ENCODE assay signal across 1 cellular context in the genomic region with DNA sequence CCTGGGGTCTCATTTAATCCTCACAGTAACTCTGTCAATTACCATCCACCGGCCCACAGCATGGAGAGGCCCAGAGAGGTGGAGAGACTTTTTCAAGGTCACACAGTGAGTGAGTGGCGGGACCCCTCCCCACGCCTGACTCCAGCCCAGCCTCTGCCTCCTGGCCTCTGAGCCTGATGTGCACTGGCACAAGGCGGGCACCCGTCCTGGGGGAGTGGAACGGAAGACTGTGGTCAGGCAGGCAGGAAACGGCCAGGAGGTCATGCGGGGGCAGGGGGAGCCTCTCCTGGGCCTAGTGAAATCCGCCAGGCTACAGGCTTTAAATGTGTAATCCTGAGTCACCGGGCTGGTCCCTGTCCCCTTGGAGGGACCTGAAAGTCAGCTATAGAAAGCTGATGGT.
A peak's percentile ranks its signal among the peaks of the same experiment; 100 is the strongest.
TF ChIP-seq lines count a peak whose summit lies in the region.

No MANE protein-coding gene starts in this region.

TF ChIP-seq in K562, 482 proteins besides CTCF, POLR2A, EP300 and RAD21 (continued from another document):
- TF ChIP-seq, protein P1, sequence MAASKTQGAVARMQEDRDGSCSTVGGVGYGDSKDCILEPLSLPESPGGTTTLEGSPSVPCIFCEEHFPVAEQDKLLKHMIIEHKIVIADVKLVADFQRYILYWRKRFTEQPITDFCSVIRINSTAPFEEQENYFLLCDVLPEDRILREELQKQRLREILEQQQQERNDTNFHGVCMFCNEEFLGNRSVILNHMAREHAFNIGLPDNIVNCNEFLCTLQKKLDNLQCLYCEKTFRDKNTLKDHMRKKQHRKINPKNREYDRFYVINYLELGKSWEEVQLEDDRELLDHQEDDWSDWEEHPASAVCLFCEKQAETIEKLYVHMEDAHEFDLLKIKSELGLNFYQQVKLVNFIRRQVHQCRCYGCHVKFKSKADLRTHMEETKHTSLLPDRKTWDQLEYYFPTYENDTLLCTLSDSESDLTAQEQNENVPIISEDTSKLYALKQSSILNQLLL (CRISPR knock-in tag; IDR thresholded peaks at IDR 0.05; ENCODE audit: borderline replicate concordance) = no peak
- TF ChIP-seq ZNF589 (CRISPR knock-in tag; IDR thresholded peaks at IDR 0.05; ENCODE audit: low read depth) = 0 out of 2 replicates have a peak, but pooled peaks have one; percentile 44
- TF ChIP-seq SMAD4 (CRISPR knock-in tag; conservative IDR thresholded peaks at IDR 0.05) = peak; percentile 52; the same call in 1 of the 2 replicates
- peak; percentile 60; the same call in 1 of the 2 replicates for TF ChIP-seq MYNN (IDR thresholded peaks at IDR 0.05)
- no peak for TF ChIP-seq MYNN (CRISPR knock-in tag; IDR thresholded peaks at IDR 0.05)
- TF ChIP-seq RBM25 (IDR thresholded peaks at IDR 0.05; ENCODE audit: low read depth, low read length, severe bottlenecking) = peak; percentile 37
- peak; percentile 53; the same call in 1 of the 2 replicates for TF ChIP-seq NFE2 (IDR thresholded peaks at IDR 0.05; ENCODE audit: low read depth)
- TF ChIP-seq CHCHD3 (CRISPR knock-in tag; IDR thresholded peaks at IDR 0.05) = no peak
- TF ChIP-seq ESRRA (IDR thresholded peaks at IDR 0.05; ENCODE audit: borderline replicate concordance, low read depth) = 0 out of 2 replicates have a peak, but pooled peaks have one; percentile 45
- no peak for TF ChIP-seq ZNF121 (CRISPR knock-in tag; conservative IDR thresholded peaks at IDR 0.05)
- TF ChIP-seq, protein P2, sequence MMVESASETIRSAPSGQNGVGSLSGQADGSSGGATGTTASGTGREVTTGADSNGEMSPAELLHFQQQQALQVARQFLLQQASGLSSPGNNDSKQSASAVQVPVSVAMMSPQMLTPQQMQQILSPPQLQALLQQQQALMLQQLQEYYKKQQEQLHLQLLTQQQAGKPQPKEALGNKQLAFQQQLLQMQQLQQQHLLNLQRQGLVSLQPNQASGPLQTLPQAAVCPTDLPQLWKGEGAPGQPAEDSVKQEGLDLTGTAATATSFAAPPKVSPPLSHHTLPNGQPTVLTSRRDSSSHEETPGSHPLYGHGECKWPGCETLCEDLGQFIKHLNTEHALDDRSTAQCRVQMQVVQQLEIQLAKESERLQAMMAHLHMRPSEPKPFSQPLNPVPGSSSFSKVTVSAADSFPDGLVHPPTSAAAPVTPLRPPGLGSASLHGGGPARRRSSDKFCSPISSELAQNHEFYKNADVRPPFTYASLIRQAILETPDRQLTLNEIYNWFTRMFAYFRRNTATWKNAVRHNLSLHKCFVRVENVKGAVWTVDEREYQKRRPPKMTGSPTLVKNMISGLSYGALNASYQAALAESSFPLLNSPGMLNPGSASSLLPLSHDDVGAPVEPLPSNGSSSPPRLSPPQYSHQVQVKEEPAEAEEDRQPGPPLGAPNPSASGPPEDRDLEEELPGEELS (CRISPR knock-in tag; IDR thresholded peaks at IDR 0.05; ENCODE audit: borderline replicate concordance) = peak; percentile 53; the same call in 1 of the 2 replicates
- peak in 1 of 2 experiments; percentile 40; a peak in 1 of 4 replicates for TF ChIP-seq MAZ (CRISPR knock-in tag; conservative IDR thresholded peaks at IDR 0.05 in 1 of 2, IDR thresholded peaks at IDR 0.05 in 1 of 2)
- TF ChIP-seq, protein P3, sequence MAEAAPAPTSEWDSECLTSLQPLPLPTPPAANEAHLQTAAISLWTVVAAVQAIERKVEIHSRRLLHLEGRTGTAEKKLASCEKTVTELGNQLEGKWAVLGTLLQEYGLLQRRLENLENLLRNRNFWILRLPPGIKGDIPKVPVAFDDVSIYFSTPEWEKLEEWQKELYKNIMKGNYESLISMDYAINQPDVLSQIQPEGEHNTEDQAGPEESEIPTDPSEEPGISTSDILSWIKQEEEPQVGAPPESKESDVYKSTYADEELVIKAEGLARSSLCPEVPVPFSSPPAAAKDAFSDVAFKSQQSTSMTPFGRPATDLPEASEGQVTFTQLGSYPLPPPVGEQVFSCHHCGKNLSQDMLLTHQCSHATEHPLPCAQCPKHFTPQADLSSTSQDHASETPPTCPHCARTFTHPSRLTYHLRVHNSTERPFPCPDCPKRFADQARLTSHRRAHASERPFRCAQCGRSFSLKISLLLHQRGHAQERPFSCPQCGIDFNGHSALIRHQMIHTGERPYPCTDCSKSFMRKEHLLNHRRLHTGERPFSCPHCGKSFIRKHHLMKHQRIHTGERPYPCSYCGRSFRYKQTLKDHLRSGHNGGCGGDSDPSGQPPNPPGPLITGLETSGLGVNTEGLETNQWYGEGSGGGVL (CRISPR knock-in tag; IDR thresholded peaks at IDR 0.05) = no peak
- no peak for TF ChIP-seq NR2C2 (CRISPR knock-in tag; IDR thresholded peaks at IDR 0.05)
- peak; percentile 60; the same call in 1 of the 2 replicates for TF ChIP-seq NR2C2 (tag; IDR thresholded peaks at IDR 0.05)
- TF ChIP-seq, protein P4, sequence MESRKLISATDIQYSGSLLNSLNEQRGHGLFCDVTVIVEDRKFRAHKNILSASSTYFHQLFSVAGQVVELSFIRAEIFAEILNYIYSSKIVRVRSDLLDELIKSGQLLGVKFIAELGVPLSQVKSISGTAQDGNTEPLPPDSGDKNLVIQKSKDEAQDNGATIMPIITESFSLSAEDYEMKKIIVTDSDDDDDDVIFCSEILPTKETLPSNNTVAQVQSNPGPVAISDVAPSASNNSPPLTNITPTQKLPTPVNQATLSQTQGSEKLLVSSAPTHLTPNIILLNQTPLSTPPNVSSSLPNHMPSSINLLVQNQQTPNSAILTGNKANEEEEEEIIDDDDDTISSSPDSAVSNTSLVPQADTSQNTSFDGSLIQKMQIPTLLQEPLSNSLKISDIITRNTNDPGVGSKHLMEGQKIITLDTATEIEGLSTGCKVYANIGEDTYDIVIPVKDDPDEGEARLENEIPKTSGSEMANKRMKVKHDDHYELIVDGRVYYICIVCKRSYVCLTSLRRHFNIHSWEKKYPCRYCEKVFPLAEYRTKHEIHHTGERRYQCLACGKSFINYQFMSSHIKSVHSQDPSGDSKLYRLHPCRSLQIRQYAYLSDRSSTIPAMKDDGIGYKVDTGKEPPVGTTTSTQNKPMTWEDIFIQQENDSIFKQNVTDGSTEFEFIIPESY (CRISPR knock-in tag; IDR thresholded peaks at IDR 0.05) = peak; percentile 60; the same call in 1 of the 2 replicates
- TF ChIP-seq, protein P5, sequence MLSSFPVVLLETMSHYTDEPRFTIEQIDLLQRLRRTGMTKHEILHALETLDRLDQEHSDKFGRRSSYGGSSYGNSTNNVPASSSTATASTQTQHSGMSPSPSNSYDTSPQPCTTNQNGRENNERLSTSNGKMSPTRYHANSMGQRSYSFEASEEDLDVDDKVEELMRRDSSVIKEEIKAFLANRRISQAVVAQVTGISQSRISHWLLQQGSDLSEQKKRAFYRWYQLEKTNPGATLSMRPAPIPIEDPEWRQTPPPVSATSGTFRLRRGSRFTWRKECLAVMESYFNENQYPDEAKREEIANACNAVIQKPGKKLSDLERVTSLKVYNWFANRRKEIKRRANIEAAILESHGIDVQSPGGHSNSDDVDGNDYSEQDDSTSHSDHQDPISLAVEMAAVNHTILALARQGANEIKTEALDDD (IDR thresholded peaks at IDR 0.05) = peak; percentile 25; the same call in 1 of the 2 replicates
- no peak for TF ChIP-seq SRF (CRISPR knock-in tag; IDR thresholded peaks at IDR 0.05)
- 0 out of 2 replicates have a peak, but pooled peaks have one; percentile 45 for TF ChIP-seq ZNF124 (CRISPR knock-in tag; IDR thresholded peaks at IDR 0.05)
- TF ChIP-seq, protein P6, sequence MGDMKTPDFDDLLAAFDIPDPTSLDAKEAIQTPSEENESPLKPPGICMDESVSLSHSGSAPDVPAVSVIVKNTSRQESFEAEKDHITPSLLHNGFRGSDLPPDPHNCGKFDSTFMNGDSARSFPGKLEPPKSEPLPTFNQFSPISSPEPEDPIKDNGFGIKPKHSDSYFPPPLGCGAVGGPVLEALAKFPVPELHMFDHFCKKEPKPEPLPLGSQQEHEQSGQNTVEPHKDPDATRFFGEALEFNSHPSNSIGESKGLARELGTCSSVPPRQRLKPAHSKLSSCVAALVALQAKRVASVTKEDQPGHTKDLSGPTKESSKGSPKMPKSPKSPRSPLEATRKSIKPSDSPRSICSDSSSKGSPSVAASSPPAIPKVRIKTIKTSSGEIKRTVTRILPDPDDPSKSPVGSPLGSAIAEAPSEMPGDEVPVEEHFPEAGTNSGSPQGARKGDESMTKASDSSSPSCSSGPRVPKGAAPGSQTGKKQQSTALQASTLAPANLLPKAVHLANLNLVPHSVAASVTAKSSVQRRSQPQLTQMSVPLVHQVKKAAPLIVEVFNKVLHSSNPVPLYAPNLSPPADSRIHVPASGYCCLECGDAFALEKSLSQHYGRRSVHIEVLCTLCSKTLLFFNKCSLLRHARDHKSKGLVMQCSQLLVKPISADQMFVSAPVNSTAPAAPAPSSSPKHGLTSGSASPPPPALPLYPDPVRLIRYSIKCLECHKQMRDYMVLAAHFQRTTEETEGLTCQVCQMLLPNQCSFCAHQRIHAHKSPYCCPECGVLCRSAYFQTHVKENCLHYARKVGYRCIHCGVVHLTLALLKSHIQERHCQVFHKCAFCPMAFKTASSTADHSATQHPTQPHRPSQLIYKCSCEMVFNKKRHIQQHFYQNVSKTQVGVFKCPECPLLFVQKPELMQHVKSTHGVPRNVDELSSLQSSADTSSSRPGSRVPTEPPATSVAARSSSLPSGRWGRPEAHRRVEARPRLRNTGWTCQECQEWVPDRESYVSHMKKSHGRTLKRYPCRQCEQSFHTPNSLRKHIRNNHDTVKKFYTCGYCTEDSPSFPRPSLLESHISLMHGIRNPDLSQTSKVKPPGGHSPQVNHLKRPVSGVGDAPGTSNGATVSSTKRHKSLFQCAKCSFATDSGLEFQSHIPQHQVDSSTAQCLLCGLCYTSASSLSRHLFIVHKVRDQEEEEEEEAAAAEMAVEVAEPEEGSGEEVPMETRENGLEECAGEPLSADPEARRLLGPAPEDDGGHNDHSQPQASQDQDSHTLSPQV (IDR thresholded peaks at IDR 0.05) = 0 out of 2 replicates have a peak, but pooled peaks have one; percentile 36
- TF ChIP-seq, protein P7, sequence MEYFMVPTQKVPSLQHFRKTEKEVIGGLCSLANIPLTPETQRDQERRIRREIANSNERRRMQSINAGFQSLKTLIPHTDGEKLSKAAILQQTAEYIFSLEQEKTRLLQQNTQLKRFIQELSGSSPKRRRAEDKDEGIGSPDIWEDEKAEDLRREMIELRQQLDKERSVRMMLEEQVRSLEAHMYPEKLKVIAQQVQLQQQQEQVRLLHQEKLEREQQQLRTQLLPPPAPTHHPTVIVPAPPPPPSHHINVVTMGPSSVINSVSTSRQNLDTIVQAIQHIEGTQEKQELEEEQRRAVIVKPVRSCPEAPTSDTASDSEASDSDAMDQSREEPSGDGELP (CRISPR knock-in tag; IDR thresholded peaks at IDR 0.05; ENCODE audit: borderline replicate concordance) = peak; percentile 27; the same call in 1 of the 2 replicates
- TF ChIP-seq ZFP36 (IDR thresholded peaks at IDR 0.05; ENCODE audit: low read depth, low read length, partially characterized antibody) = peak; percentile 66
- TF ChIP-seq ARID1B (IDR thresholded peaks at IDR 0.05) = peak; percentile 67
- TF ChIP-seq IRF2 (CRISPR knock-in tag; IDR thresholded peaks at IDR 0.05) = no peak
- peak; percentile 49 for TF ChIP-seq GABPA (tag; conservative IDR thresholded peaks at IDR 0.05; ENCODE audit: low read depth)
- TF ChIP-seq CREM (IDR thresholded peaks at IDR 0.05; ENCODE audit: low read depth) = 0 out of 2 replicates have a peak, but pooled peaks have one; percentile 7
- peak; percentile 70 for TF ChIP-seq EGR1 (conservative IDR thresholded peaks at IDR 0.05)
- no peak for TF ChIP-seq SREBF1 (IDR thresholded peaks at IDR 0.05; ENCODE audit: borderline replicate concordance, low read depth, low read length)
- TF ChIP-seq, protein P8, sequence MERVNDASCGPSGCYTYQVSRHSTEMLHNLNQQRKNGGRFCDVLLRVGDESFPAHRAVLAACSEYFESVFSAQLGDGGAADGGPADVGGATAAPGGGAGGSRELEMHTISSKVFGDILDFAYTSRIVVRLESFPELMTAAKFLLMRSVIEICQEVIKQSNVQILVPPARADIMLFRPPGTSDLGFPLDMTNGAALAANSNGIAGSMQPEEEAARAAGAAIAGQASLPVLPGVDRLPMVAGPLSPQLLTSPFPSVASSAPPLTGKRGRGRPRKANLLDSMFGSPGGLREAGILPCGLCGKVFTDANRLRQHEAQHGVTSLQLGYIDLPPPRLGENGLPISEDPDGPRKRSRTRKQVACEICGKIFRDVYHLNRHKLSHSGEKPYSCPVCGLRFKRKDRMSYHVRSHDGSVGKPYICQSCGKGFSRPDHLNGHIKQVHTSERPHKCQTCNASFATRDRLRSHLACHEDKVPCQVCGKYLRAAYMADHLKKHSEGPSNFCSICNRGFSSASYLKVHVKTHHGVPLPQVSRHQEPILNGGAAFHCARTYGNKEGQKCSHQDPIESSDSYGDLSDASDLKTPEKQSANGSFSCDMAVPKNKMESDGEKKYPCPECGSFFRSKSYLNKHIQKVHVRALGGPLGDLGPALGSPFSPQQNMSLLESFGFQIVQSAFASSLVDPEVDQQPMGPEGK (CRISPR knock-in tag; IDR thresholded peaks at IDR 0.05; ENCODE audit: borderline replicate concordance) = no peak
- TF ChIP-seq ETV5 (CRISPR knock-in tag; IDR thresholded peaks at IDR 0.05; ENCODE audit: low read depth) = peak; percentile 90
- TF ChIP-seq ATF1 (CRISPR knock-in tag; IDR thresholded peaks at IDR 0.05) = no peak
- 0 out of 2 replicates have a peak, but pooled peaks have one; percentile 20 for TF ChIP-seq ATF1 (tag; IDR thresholded peaks at IDR 0.05)
- peak; percentile 82 for TF ChIP-seq FOSL1 (tag; conservative IDR thresholded peaks at IDR 0.05)
- no peak for TF ChIP-seq KLF16 (IDR thresholded peaks at IDR 0.05)
- peak; percentile 62 for TF ChIP-seq DPF2 (IDR thresholded peaks at IDR 0.05)
- TF ChIP-seq, protein P9, sequence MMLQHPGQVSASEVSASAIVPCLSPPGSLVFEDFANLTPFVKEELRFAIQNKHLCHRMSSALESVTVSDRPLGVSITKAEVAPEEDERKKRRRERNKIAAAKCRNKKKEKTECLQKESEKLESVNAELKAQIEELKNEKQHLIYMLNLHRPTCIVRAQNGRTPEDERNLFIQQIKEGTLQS (IDR thresholded peaks at IDR 0.05) = peak; percentile 33; the same call in 1 of the 2 replicates
- TF ChIP-seq, protein P9 (CRISPR knock-in tag; conservative IDR thresholded peaks at IDR 0.05) = no peak
- no peak for TF ChIP-seq ZNF507 (tag; conservative IDR thresholded peaks at IDR 0.05)
- TF ChIP-seq NR2C1 (IDR thresholded peaks at IDR 0.05) = no peak
- TF ChIP-seq NR2C1 (tag; IDR thresholded peaks at IDR 0.05) = peak; percentile 39
